14 cellular contexts compared by ENCODE assay signal in the genomic region with DNA sequence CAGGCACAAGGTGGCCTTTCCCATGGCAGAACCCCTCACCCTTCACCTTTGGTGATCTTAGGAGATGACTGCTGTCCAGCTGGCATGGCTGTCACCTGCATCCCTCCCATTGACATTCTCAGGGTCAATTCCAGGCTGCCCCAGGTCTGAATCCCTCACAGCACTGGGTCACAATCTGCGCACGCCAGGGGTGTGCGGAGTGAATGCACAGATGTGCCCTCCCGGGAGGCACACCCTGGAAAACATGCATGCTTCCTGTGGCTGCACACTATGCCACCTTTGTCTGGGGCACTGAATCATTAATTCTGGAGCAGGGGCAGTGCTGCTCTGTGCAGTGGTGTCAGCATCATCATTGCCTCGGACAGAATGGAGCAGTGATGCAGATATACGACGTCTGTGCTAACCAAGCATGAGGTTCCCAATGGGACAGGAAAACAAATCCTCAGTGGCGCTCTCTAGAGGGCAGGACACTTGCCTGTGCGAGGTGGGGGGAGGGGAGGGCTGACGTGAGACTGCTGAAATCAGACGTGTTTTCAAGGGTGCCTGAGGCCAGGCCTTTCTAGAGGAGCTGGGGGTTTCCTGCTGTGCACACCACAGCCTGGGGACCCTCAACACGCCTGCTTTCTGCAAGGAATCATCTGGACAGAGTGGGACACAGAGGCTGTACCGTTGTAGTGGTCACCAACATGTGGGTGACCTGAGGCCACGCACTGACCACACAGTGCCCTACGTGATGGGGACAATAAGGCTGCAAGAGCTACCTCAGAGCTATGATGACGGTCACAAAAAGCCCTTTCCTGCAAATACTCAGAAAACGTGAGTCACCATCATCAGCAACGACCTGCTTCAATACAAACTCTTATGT.
DNase-seq lines count a peak whose midpoint lies in the region; ATAC-seq, FAIRE-seq and TF ChIP-seq lines count a peak whose summit lies in the region.
"Had no signal": no experiment of that assay in that cellular context is flagged by ENCODE, and none has a peak within 500 bp of the region (broad histone marks: within the 10 kb centered on the region; RNA-seq: fewer than 3 reads in every experiment).

No MANE protein-coding gene starts in this region.

- no peak overlapping the region for H2AFZ ChIP-seq in HepG2 (ENCODE audit: low read length)

- DNase-seq in HepG2 (ENCODE audit: low spot score) (no peak), right lobe of liver (no peak), SK-MEL-5 (ENCODE audit: low read depth, low spot score) (peak; percentile 41), foreskin keratinocyte (no peak), NCI-H1048 (lab: John Stamatoyannopoulos, UW) (no peak), cerebellar nuclear complex (lab: John Stamatoyannopoulos, UW) (no peak), pons (ENCODE audit: low spot score) (no peak)
- DNase-seq: CD8-positive, alpha-beta memory T cell; heart left ventricle; MG63; NCI-H2227 treated with DMSO at 0.1 percent for 48 hours had no signal

- peak; percentile 40; the same call in 1 of the 2 replicates for TF ChIP-seq CTCF in HepG2 (CRISPR knock-in tag; IDR thresholded peaks at IDR 0.05)
- no peak for TF ChIP-seq CTCF in right lobe of liver (IDR thresholded peaks at IDR 0.05)
- peak; percentile 21 for TF ChIP-seq CTCF in foreskin keratinocyte (conservative IDR thresholded peaks at IDR 0.05)

- H3K27me3 ChIP-seq in HepG2 (ENCODE audit: control insufficient read depth in 1 of 2, insufficient read depth in 2 of 2, low read length in 2 of 2), result no peaks in the 10 kb centered on the region
- no peaks in the 10 kb centered on the region for H3K27me3 ChIP-seq in right lobe of liver
- H3K27me3 ChIP-seq in foreskin keratinocyte, result no peaks in the 10 kb centered on the region
- H3K27me3 ChIP-seq: heart left ventricle, MG63 had no signal

- TF ChIP-seq EP300 in HepG2 (IDR thresholded peaks at IDR 0.05; ENCODE audit: low read depth in 2 of 2, low read length in 2 of 2) (no peak), HepG2 (CRISPR knock-in tag; IDR thresholded peaks at IDR 0.05; ENCODE audit: borderline replicate concordance) (no peak)

- WGBS in HepG2 (ENCODE audit: low lambda C conversion rate), result 92% methylated on average over 14 of the region's 18 CpGs
- WGBS in right lobe of liver (ENCODE audit: insufficient coverage, low coverage, low lambda C conversion rate, missing lambda C conversion rate), result 69% methylated on average over 6 of the region's 18 CpGs

- no peak for FAIRE-seq in HepG2 (lab: Jason Lieb, UNC)
- FAIRE-seq: endometrium, GM12891 had no signal

- no TSS peak for BruUV-seq in HepG2 (replicated peaks; lab: Mats Ljungman, UMichigan)

- no peak for TF ChIP-seq RAD21 in HepG2 (CRISPR knock-in tag; IDR thresholded peaks at IDR 0.05)

- TF ChIP-seq POLR2A in HepG2 (IDR thresholded peaks at IDR 0.05; ENCODE audit: insufficient read depth in 1 of 2, low read depth in 2 of 2, low read length in 2 of 2), result no peak
- no peak for TF ChIP-seq POLR2A in right lobe of liver (IDR thresholded peaks at IDR 0.05)

- peaks cover 17% of the 10 kb centered on the region for H3K79me2 ChIP-seq in HepG2 (ENCODE audit: insufficient read depth, low read length)

- intact Hi-C loops in HepG2 (cut with micrococcal nuclease; ENCODE audit: unreplicated experiment), result loop anchor here (1.0 kb wide), 1 partner anchor 40 kb away; no protein-coding TSS in a partner anchor
- intact Hi-C loops in right lobe of liver (cut with DNase I), result no loop called here

- no peaks in the 10 kb centered on the region for H3K4me1 ChIP-seq in HepG2 (ENCODE audit: insufficient read depth, low read length)
- H3K4me1 ChIP-seq in right lobe of liver, result peaks cover 2 to 28% (median 16%) of the 10 kb centered on the region in 4 donors
- H3K4me1 ChIP-seq in foreskin keratinocyte, result no peaks in the 10 kb centered on the region

- CTCF ChIA-PET in HepG2 (lab: Yijun Ruan, JAX; ENCODE audit: low intra/inter-chr PET ratio, low total read pairs), result no interaction called here

- H3K4me3 ChIP-seq in HepG2 (replicated peaks in 1 of 3; ENCODE audit: insufficient read depth in 1 of 3, low read depth in 2 of 3, low read length in 3 of 3), result no peak overlapping the region
- H3K4me3 ChIP-seq in right lobe of liver, result no peak overlapping the region
- H3K4me3 ChIP-seq: heart left ventricle, MG63 had no signal

- H4K20me1 ChIP-seq in HepG2 (ENCODE audit: insufficient read depth, low read length), result peaks cover 4% of the 10 kb centered on the region; the same call in 1 of the 2 replicates

- in situ Hi-C loops in HepG2 (cut with HindIII; ENCODE audit: extremely low pct_ligation_motif_present, low pct_unique_long_range_greater_than_20kb) (no loop called here), SK-MEL-5 (cut with HindIII; ENCODE audit: low pct_unique_long_range_greater_than_20kb, low sequenced_read_pairs) (no loop called here)

- no peak overlapping the region for H3K9ac ChIP-seq in HepG2 (ENCODE audit: insufficient read depth, low read depth, low read length)

- H3K4me2 ChIP-seq in HepG2 (ENCODE audit: low read depth, low read length), result no peak overlapping the region

- ATAC-seq in HepG2 (no peak; the same call in 2 of the 3 replicates), right lobe of liver (no peak), foreskin keratinocyte (no peak), GM19467 (IDR thresholded peaks at IDR 0.05; ENCODE audit: unreplicated experiment) (no peak)
- ATAC-seq: heart left ventricle had no signal

- H3K36me3 ChIP-seq in HepG2 (replicated peaks in 1 of 2; ENCODE audit: control insufficient read depth in 1 of 2, insufficient read depth in 2 of 2, low read length in 2 of 2) (peaks cover 20 to 71% of the 10 kb centered on the region in 2 experiments; a peak in 4 of 5 replicates), right lobe of liver (peaks cover 0 to 8% (median 1%) of the 10 kb centered on the region in 4 donors)

- POLR2A ChIA-PET in HepG2 (lab: Yijun Ruan, JAX), result no interaction called here

- no peak overlapping the region for H3K27ac ChIP-seq in HepG2 (ENCODE audit: extremely low read length, insufficient read depth, low read length)
- no peak overlapping the region for H3K27ac ChIP-seq in right lobe of liver
- H3K27ac ChIP-seq in foreskin keratinocyte, result no peak overlapping the region

- no peaks in the 10 kb centered on the region for H3K9me3 ChIP-seq in HepG2 (ENCODE audit: low read length)
- H3K9me3 ChIP-seq in right lobe of liver, result no peaks in the 10 kb centered on the region
- H3K9me3 ChIP-seq: heart left ventricle, MG63 had no signal

TF ChIP-seq in HepG2, 621 proteins besides CTCF, POLR2A, EP300 and RAD21 (continues in another document):
- TF ChIP-seq ZNF292 (CRISPR knock-in tag; IDR thresholded peaks at IDR 0.05; ENCODE audit: borderline replicate concordance, low read depth), result no peak
- TF ChIP-seq, protein P1, sequence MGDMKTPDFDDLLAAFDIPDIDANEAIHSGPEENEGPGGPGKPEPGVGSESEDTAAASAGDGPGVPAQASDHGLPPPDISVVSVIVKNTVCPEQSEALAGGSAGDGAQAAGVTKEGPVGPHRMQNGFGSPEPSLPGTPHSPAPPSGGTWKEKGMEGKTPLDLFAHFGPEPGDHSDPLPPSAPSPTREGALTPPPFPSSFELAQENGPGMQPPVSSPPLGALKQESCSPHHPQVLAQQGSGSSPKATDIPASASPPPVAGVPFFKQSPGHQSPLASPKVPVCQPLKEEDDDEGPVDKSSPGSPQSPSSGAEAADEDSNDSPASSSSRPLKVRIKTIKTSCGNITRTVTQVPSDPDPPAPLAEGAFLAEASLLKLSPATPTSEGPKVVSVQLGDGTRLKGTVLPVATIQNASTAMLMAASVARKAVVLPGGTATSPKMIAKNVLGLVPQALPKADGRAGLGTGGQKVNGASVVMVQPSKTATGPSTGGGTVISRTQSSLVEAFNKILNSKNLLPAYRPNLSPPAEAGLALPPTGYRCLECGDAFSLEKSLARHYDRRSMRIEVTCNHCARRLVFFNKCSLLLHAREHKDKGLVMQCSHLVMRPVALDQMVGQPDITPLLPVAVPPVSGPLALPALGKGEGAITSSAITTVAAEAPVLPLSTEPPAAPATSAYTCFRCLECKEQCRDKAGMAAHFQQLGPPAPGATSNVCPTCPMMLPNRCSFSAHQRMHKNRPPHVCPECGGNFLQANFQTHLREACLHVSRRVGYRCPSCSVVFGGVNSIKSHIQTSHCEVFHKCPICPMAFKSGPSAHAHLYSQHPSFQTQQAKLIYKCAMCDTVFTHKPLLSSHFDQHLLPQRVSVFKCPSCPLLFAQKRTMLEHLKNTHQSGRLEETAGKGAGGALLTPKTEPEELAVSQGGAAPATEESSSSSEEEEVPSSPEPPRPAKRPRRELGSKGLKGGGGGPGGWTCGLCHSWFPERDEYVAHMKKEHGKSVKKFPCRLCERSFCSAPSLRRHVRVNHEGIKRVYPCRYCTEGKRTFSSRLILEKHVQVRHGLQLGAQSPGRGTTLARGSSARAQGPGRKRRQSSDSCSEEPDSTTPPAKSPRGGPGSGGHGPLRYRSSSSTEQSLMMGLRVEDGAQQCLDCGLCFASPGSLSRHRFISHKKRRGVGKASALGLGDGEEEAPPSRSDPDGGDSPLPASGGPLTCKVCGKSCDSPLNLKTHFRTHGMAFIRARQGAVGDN (CRISPR knock-in tag; IDR thresholded peaks at IDR 0.05), result peak; percentile 28; the same call in 1 of the 2 replicates
- TF ChIP-seq, protein P2, sequence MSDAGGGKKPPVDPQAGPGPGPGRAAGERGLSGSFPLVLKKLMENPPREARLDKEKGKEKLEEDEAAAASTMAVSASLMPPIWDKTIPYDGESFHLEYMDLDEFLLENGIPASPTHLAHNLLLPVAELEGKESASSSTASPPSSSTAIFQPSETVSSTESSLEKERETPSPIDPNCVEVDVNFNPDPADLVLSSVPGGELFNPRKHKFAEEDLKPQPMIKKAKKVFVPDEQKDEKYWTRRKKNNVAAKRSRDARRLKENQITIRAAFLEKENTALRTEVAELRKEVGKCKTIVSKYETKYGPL (CRISPR knock-in tag; IDR thresholded peaks at IDR 0.05), result no peak
- TF ChIP-seq RFX3 (CRISPR knock-in tag; IDR thresholded peaks at IDR 0.05), result no peak
- TF ChIP-seq SYNCRIP (IDR thresholded peaks at IDR 0.05; ENCODE audit: insufficient read depth, low read depth, low read length), result no peak

Comparison
In these comparisons a context has a peak if more than half of its experiments do, and no peak if none do; other contexts are left out.
1. CTCF ChIP-seq: peak in HepG2 (single experiment) and foreskin keratinocyte (single experiment); none in right lobe of liver (0 of 4).